Comparison of ENCODE assay signal across 21 cellular contexts in genomic region chr1:80582980-80583379, GRCh38.
DNase-seq lines count a peak whose midpoint lies in the region; ATAC-seq and TF ChIP-seq lines count a peak whose summit lies in the region.
"Had no signal": no experiment of that assay in that cellular context is flagged by ENCODE, and none has a peak within 500 bp of the region (broad histone marks: within the 10 kb centered on the region; RNA-seq: fewer than 3 reads in every experiment).

No MANE protein-coding gene starts in this region.

- no TSS peak for BruUV-seq in PC-9 (replicated peaks; lab: Mats Ljungman, UMichigan)

- no peaks in the 10 kb centered on the region for H4K20me1 ChIP-seq in PC-9 (ENCODE audit: insufficient read depth)

- H3K9me3 ChIP-seq in PC-9 (ENCODE audit: insufficient read depth, low read depth) (peaks cover 9% of the 10 kb centered on the region; the same call in 1 of the 2 replicates), left lung (peaks cover 0 to 36% of the 10 kb centered on the region in 2 donors)
- H3K9me3 ChIP-seq: right lobe of liver had no signal

- no peaks in the 10 kb centered on the region for H3F3A ChIP-seq in PC-9 (ENCODE audit: insufficient read depth, low read depth)

- ATAC-seq in HG02870 (IDR thresholded peaks at IDR 0.05; ENCODE audit: unreplicated experiment) = no peak
- ATAC-seq in HG03565 (IDR thresholded peaks at IDR 0.05; ENCODE audit: unreplicated experiment) = no peak
- no peak for ATAC-seq in left lung
- ATAC-seq: activated T-cell treated with anti-CD3 and anti-CD28 coated beads, Interleukin-2, amount 50 U/mL, for 4 hours; heart left ventricle; right lobe of liver had no signal

- POLR2A ChIA-PET in PC-9 (lab: Charles Lee; ENCODE audit: unreplicated experiment) = interaction anchor here (0.6 to 0.7 kb wide), 2 partner anchors 121 to 210 kb away, joined by 3 to 9 read pairs; no protein-coding TSS in a partner anchor

- CTCF ChIA-PET in PC-9 (lab: Charles Lee) = interaction anchor here (0.7 kb wide), 1 partner anchor 16 kb away, joined by 4 read pairs; no protein-coding TSS in a partner anchor

- no peaks in the 10 kb centered on the region for H3K79me2 ChIP-seq in PC-9 (ENCODE audit: low read depth)

- H2AFZ ChIP-seq in PC-9 = peak overlapping the region; percentile 40; the same call in 1 of the 2 replicates

- intact Hi-C loops in PC-9 (cut with micrococcal nuclease; ENCODE audit: unreplicated experiment) (no loop called here), left lung (cut with DNase I) (no loop called here)

- H3K36me3 ChIP-seq in PC-9 (ENCODE audit: low read depth) (no peaks in the 10 kb centered on the region), left lung (no peaks in the 10 kb centered on the region)
- H3K36me3 ChIP-seq: heart left ventricle, right lobe of liver had no signal

- no peaks in the 10 kb centered on the region for H3K9me2 ChIP-seq in PC-9 (ENCODE audit: insufficient read depth)

- peak; percentile 6 for DNase-seq in AG20443 (ENCODE audit: low spot score)
- peak; percentile 75 for DNase-seq in H4 (ENCODE audit: low spot score)
- no peak for DNase-seq in PC-9
- DNase-seq in fibroblast of mammary gland (ENCODE audit: low read depth) = peak; percentile 0
- DNase-seq in UCSD-AML1 (lab: John Stamatoyannopoulos, UW; ENCODE audit: unreplicated experiment) = no peak
- no peak for DNase-seq in left lung
- DNase-seq: activated B cell treated with CpG ODN at 0.5 μM for 24 hours; activated CD4-positive, alpha-beta T cell treated with anti-CD3 and anti-CD28 coated beads, Interleukin-2, amount 50 U/mL, for 1 hour; activated T-cell treated with anti-CD3 and anti-CD28 coated beads, Interleukin-2, amount 50 U/mL, for 4 hours; GOT3; NCI-H1105; NCI-H2081 treated with DMSO at 0.1 percent for 48 hours; NK-92 treated with Interleukin-12 subunit alpha and Interleukin-12 subunit beta, amount 100 ng/mL, for 24 hours; right lobe of liver; stimulated activated CD4-positive, alpha-beta T cell treated with anti-CD3 and anti-CD28 coated beads, Interleukin-12 subunit alpha, Interleukin-12 subunit beta, amount 100 ng/mL, for 4 hours; stimulated activated CD4-positive, alpha-beta T cell treated with anti-CD3 and anti-CD28 coated beads, Interleukin-4, amount 100 ng/mL, for 1 hour; substantia nigra; T1000 had no signal

- no peak overlapping the region for H3K27ac ChIP-seq in PC-9
- no peak overlapping the region for H3K27ac ChIP-seq in left lung
- H3K27ac ChIP-seq: heart left ventricle, right lobe of liver had no signal

- H3K4me1 ChIP-seq in PC-9 (replicated peaks; ENCODE audit: insufficient read depth) (no peaks in the 10 kb centered on the region), left lung (no peaks in the 10 kb centered on the region)
- H3K4me1 ChIP-seq: heart left ventricle, right lobe of liver had no signal

- H3K4me3 ChIP-seq in PC-9 = no peak overlapping the region
- H3K4me3 ChIP-seq in fibroblast of mammary gland (ENCODE audit: control insufficient read depth, low read depth, low read length) = no peak overlapping the region
- no peak overlapping the region for H3K4me3 ChIP-seq in left lung
- H3K4me3 ChIP-seq: heart left ventricle, right lobe of liver had no signal

- TF ChIP-seq CTCF in PC-9 (conservative IDR thresholded peaks at IDR 0.05) (no peak), fibroblast of mammary gland (conservative IDR thresholded peaks at IDR 0.05; ENCODE audit: control insufficient read depth, insufficient read depth, low read depth, low read length) (no peak), left lung (IDR thresholded peaks at IDR 0.05) (no peak)

- H3K27me3 ChIP-seq in PC-9 (ENCODE audit: insufficient read depth, low read depth) = no peaks in the 10 kb centered on the region
- H3K27me3 ChIP-seq in left lung = no peaks in the 10 kb centered on the region
- H3K27me3 ChIP-seq: heart left ventricle, right lobe of liver had no signal

- no peak overlapping the region for H3K4me2 ChIP-seq in PC-9

Comparison
In these comparisons a context has a peak if more than half of its experiments do, and no peak if none do; other contexts are left out.
1. DNase-seq: peak in AG20443 (single experiment), H4 (single experiment) and fibroblast of mammary gland (single experiment); none in PC-9 (0 of 2), UCSD-AML1 (single experiment) and left lung (0 of 2).